ENCODE assay signal across 32 cellular contexts in the genomic region with DNA sequence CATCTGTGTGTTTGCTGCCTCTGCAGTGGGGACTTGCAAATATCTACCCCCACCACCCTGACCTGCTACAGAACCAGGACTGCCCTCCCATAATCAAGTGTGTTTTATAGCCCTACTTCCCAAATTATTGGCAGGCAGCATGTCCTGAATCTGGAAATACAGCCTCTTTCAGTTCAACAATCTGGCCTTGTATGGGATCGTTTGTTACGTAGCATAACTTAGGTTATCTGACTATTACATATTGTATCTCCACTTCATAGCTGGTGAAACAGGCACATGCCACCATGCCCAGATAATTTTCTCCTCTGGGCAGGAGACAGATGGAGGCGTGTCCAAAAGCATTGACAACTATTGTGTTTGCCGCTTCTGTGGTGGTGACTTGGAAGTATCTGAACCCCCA.
"Had no signal": no experiment of that assay in that cellular context is flagged by ENCODE, and none has a peak within 500 bp of the region (broad histone marks: within the 10 kb centered on the region; RNA-seq: fewer than 3 reads in every experiment).

No MANE protein-coding gene starts in this region.

- H3K9me3 ChIP-seq: adrenal gland, ascending aorta, breast epithelium, gastrocnemius medialis, heart left ventricle had no signal

- H3K4me3 ChIP-seq: adrenal gland, ascending aorta, breast epithelium, gastrocnemius medialis, heart left ventricle had no signal

- H3K27ac ChIP-seq: adrenal gland, ascending aorta, breast epithelium, foreskin keratinocyte, gastrocnemius medialis, heart left ventricle had no signal

- H3K27me3 ChIP-seq: ascending aorta, breast epithelium had no signal

- H3K27me3 Mint-ChIP-seq: activated CD4-positive, alpha-beta memory T cell treated with anti-CD3 and anti-CD28 coated beads for 36 hours; activated naive CD4-positive, alpha-beta T cell treated with anti-CD3 and anti-CD28 coated beads, Interleukin-2, amount 50 U/mL, for 24 hours; activated naive CD8-positive, alpha-beta T cell treated with anti-CD3 and anti-CD28 coated beads for 36 hours; activated T-cell treated with anti-CD3 and anti-CD28 coated beads, Interleukin-2, amount 50 U/mL, for 24 hours; T-helper 17 cell had no signal

- H3K36me3 Mint-ChIP-seq: activated naive CD4-positive, alpha-beta T cell treated with anti-CD3 and anti-CD28 coated beads, Interleukin-2, amount 50 U/mL, for 24 hours; brain had no signal

- H3K27ac Mint-ChIP-seq: activated B cell treated with CpG ODN at 0.5 μM for 24 hours; activated CD4-positive, alpha-beta memory T cell treated with anti-CD3 and anti-CD28 coated beads for 36 hours; activated CD4-positive, alpha-beta T cell treated with anti-CD3 and anti-CD28 coated beads, Interleukin-2, amount 10 ng/mL, durations not matched to agents 24 days and 14 days; activated CD8-positive, alpha-beta T cell treated with anti-CD3 and anti-CD28 coated beads, Interleukin-2, amount 10 ng/mL, durations not matched to agents 7 days and 5 days; activated naive CD4-positive, alpha-beta T cell treated with anti-CD3 and anti-CD28 coated beads for 36 hours; activated naive CD4-positive, alpha-beta T cell treated with anti-CD3 and anti-CD28 coated beads, Interleukin-2, amount 50 U/mL, for 24 hours; activated naive CD8-positive, alpha-beta T cell treated with anti-CD3 and anti-CD28 coated beads for 36 hours; activated naive CD8-positive, alpha-beta T cell treated with anti-CD3 and anti-CD28 coated beads, Interleukin-2, amount 50 U/mL, for 24 hours; activated T-cell treated with anti-CD3 and anti-CD28 coated beads, Interleukin-2, amount 50 U/mL, for 24 hours; activated T-helper 2 cell treated with anti-CD3 and anti-CD28 coated beads, Interferon-gamma antibody, Interleukin-2, Interleukin-4, amounts not matched to agents 10 μg/mL and 5 μg/mL and 100 μg/mL, durations not matched to agents 14 hours and 24 hours and 36 hours; T-helper 17 cell; T-helper 2 cell treated with Interferon-gamma antibody and Interleukin-4, amounts not matched to agents 5 μg/mL and 100 μg/mL, for 36 hours had no signal

- H3K36me3 ChIP-seq: adrenal gland, ascending aorta, breast epithelium, gastrocnemius medialis, heart left ventricle, WERI-Rb-1 had no signal

- H3K4me1 ChIP-seq: adrenal gland, ascending aorta, breast epithelium, foreskin keratinocyte, gastrocnemius medialis had no signal

- ATAC-seq: activated CD4-positive, CD25-positive, alpha-beta regulatory T cell treated with anti-CD3 and anti-CD28 coated beads, Interleukin-2, amount 50 U/mL, for 24 hours; activated CD8-positive, alpha-beta T cell treated with anti-CD3 and anti-CD28 coated beads, Interleukin-2, amount 10 ng/mL, durations not matched to agents 7 days and 5 days; activated naive CD8-positive, alpha-beta T cell treated with anti-CD3 and anti-CD28 coated beads, Interleukin-2, amount 50 U/mL, for 24 hours; esophagus mucosa; foreskin keratinocyte; gastrocnemius medialis; heart left ventricle; T-helper 17 cell had no signal

- DNase-seq: activated B cell treated with CpG ODN at 0.5 μM for 24 hours; activated CD4-positive, alpha-beta memory T cell treated with anti-CD3 and anti-CD28 coated beads for 36 hours; activated CD4-positive, alpha-beta T cell treated with anti-CD3 and anti-CD28 coated beads, Interleukin-2, amount 10 ng/mL, durations not matched to agents 24 days and 14 days; activated CD8-positive, alpha-beta memory T cell treated with anti-CD3 and anti-CD28 coated beads, Interleukin-2, amount 50 U/mL, for 48 hours; activated CD8-positive, alpha-beta T cell treated with anti-CD3 and anti-CD28 coated beads, Interleukin-2, amount 10 ng/mL, durations not matched to agents 7 days and 5 days; activated effector memory CD4-positive, alpha-beta T cell treated with anti-CD3 and anti-CD28 coated beads, Interleukin-2, amount 50 U/mL, for 16 hours; activated naive CD4-positive, alpha-beta T cell treated with anti-CD3 and anti-CD28 coated beads for 36 hours; activated naive CD8-positive, alpha-beta T cell treated with anti-CD3 and anti-CD28 coated beads for 36 hours; activated naive CD8-positive, alpha-beta T cell treated with anti-CD3 and anti-CD28 coated beads, Interleukin-2, amount 50 U/mL, for 24 hours; activated T-cell treated with anti-CD3 and anti-CD28 coated beads for 4 hours; activated T-cell treated with anti-CD3 and anti-CD28 coated beads, Interleukin-2, amount 50 U/mL, for 24 hours; adrenal gland; amygdala; cortex of kidney; effector CD8-positive, alpha-beta T cell; foreskin keratinocyte; gastrocnemius medialis; glutamatergic neuron; heart left ventricle; hypothalamus; T-helper 1 cell; T-helper 17 cell; T1000 had no signal

- H3K4me3 Mint-ChIP-seq: activated B cell treated with CpG ODN at 0.5 μM for 24 hours; activated CD4-positive, alpha-beta memory T cell treated with anti-CD3 and anti-CD28 coated beads for 36 hours; activated CD4-positive, alpha-beta T cell treated with anti-CD3 and anti-CD28 coated beads, Interleukin-2, amount 10 ng/mL, durations not matched to agents 24 days and 14 days; activated CD8-positive, alpha-beta T cell treated with anti-CD3 and anti-CD28 coated beads, Interleukin-2, amount 10 ng/mL, durations not matched to agents 7 days and 5 days; activated naive CD4-positive, alpha-beta T cell treated with anti-CD3 and anti-CD28 coated beads for 36 hours; activated naive CD4-positive, alpha-beta T cell treated with anti-CD3 and anti-CD28 coated beads, Interleukin-2, amount 50 U/mL, for 24 hours; activated naive CD8-positive, alpha-beta T cell treated with anti-CD3 and anti-CD28 coated beads for 36 hours; activated naive CD8-positive, alpha-beta T cell treated with anti-CD3 and anti-CD28 coated beads, Interleukin-2, amount 50 U/mL, for 24 hours; activated T-cell treated with anti-CD3 and anti-CD28 coated beads, Interleukin-2, amount 50 U/mL, for 24 hours; brain; T-helper 17 cell; T-helper 2 cell treated with Interferon-gamma antibody and Interleukin-4, amounts not matched to agents 5 μg/mL and 100 μg/mL, for 36 hours had no signal

- H3K9me3 Mint-ChIP-seq: activated naive CD4-positive, alpha-beta T cell treated with anti-CD3 and anti-CD28 coated beads, Interleukin-2, amount 50 U/mL, for 24 hours had no signal
